ENCODE assay signal across 15 cellular contexts in the genomic region with DNA sequence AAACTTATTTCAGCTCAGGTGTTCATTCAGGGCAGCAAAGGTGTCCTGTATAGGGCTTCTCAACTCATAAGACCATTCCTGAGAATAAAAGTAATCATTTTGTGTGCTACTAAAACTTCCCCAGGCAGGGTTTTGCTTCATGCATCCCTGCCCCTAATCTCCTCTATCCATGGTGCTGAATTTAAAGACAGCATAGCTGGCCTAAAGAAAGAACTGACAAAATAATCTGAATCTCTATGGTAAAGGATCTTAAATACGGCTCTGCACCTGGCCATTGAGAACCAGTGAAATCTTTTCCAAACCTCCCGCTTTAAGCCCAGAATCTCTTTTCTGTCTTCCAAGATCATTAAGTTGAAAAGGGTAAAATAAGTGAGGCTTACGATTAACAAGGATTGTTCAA.
DNase-seq lines count a peak whose midpoint lies in the region; ATAC-seq and TF ChIP-seq lines count a peak whose summit lies in the region.
"Had no signal": no experiment of that assay in that cellular context is flagged by ENCODE, and none has a peak within 500 bp of the region (broad histone marks: within the 10 kb centered on the region; RNA-seq: fewer than 3 reads in every experiment).

No MANE protein-coding gene starts in this region.

- WGBS in hepatocyte (ENCODE audit: low lambda C conversion rate, missing lambda C conversion rate), result 55% methylated on average over 3 of the region's 3 CpGs

- no peak for ATAC-seq in activated CD8-positive, alpha-beta memory T cell treated with anti-CD3 and anti-CD28 coated beads, Interleukin-2, amount 10 ng/mL, durations not matched to agents 7 days and 5 days
- ATAC-seq: heart left ventricle, T-cell had no signal

- no peak overlapping the region for H2AFZ ChIP-seq in hepatocyte

- H3K27ac Mint-ChIP-seq in activated CD8-positive, alpha-beta memory T cell treated with anti-CD3 and anti-CD28 coated beads, Interleukin-2, amount 10 ng/mL, durations not matched to agents 7 days and 5 days, result no peak overlapping the region
- H3K27ac Mint-ChIP-seq: activated CD4-positive, alpha-beta memory T cell treated with anti-CD3 and anti-CD28 coated beads, Interleukin-2, amount 10 ng/mL, durations not matched to agents 7 days and 5 days; activated naive CD4-positive, alpha-beta T cell treated with anti-CD3 and anti-CD28 coated beads, Interleukin-2, amount 50 U/mL, for 24 hours; T-cell had no signal

- no peak overlapping the region for H3K4me3 Mint-ChIP-seq in activated CD8-positive, alpha-beta memory T cell treated with anti-CD3 and anti-CD28 coated beads, Interleukin-2, amount 10 ng/mL, durations not matched to agents 7 days and 5 days
- H3K4me3 Mint-ChIP-seq: activated CD4-positive, alpha-beta memory T cell treated with anti-CD3 and anti-CD28 coated beads, Interleukin-2, amount 10 ng/mL, durations not matched to agents 7 days and 5 days; activated naive CD4-positive, alpha-beta T cell treated with anti-CD3 and anti-CD28 coated beads, Interleukin-2, amount 50 U/mL, for 24 hours; T-cell had no signal

- no peaks in the 10 kb centered on the region for H3K4me1 Mint-ChIP-seq in activated CD8-positive, alpha-beta memory T cell treated with anti-CD3 and anti-CD28 coated beads, Interleukin-2, amount 10 ng/mL, durations not matched to agents 7 days and 5 days
- H3K4me1 Mint-ChIP-seq: activated CD4-positive, alpha-beta memory T cell treated with anti-CD3 and anti-CD28 coated beads, Interleukin-2, amount 10 ng/mL, durations not matched to agents 7 days and 5 days; activated naive CD4-positive, alpha-beta T cell treated with anti-CD3 and anti-CD28 coated beads, Interleukin-2, amount 50 U/mL, for 24 hours; T-cell had no signal

- H3K9me3 ChIP-seq in A673 (ENCODE audit: low read depth, low read length, poor library complexity, severe bottlenecking) (no peaks in the 10 kb centered on the region), hepatocyte (ENCODE audit: low read depth) (no peaks in the 10 kb centered on the region)
- H3K9me3 ChIP-seq: testis had no signal

- H3K4me1 ChIP-seq in A673 (ENCODE audit: insufficient read depth, low read length, poor library complexity, severe bottlenecking), result no peaks in the 10 kb centered on the region
- no peaks in the 10 kb centered on the region for H3K4me1 ChIP-seq in hepatocyte (ENCODE audit: insufficient read depth)
- H3K4me1 ChIP-seq: heart left ventricle, testis had no signal

- no peaks in the 10 kb centered on the region for H3K9me2 ChIP-seq in hepatocyte (replicated peaks; ENCODE audit: insufficient read depth)

- H4K20me1 ChIP-seq in hepatocyte (ENCODE audit: insufficient read depth, poor library complexity, severe bottlenecking), result no peaks in the 10 kb centered on the region

- intact Hi-C loops in A673 (cut with micrococcal nuclease; ENCODE audit: unreplicated experiment), result no loop called here

- BruUV-seq in A673 (replicated peaks; lab: Mats Ljungman, UMichigan), result no TSS peak

- no peaks in the 10 kb centered on the region for H3K79me2 ChIP-seq in hepatocyte

- H3K27me3 ChIP-seq in A673 (replicated peaks; ENCODE audit: insufficient read depth, low read depth, low read length, poor library complexity) (peaks cover 2% of the 10 kb centered on the region), hepatocyte (no peaks in the 10 kb centered on the region), brain microvascular endothelial cell (replicated peaks) (no peaks in the 10 kb centered on the region)
- H3K27me3 ChIP-seq: heart left ventricle, testis had no signal

- no peaks in the 10 kb centered on the region for H3K36me3 ChIP-seq in A673 (ENCODE audit: insufficient read depth, low read length, poor library complexity, severe bottlenecking)
- no peaks in the 10 kb centered on the region for H3K36me3 ChIP-seq in hepatocyte (replicated peaks; ENCODE audit: insufficient read depth, low read depth)
- H3K36me3 ChIP-seq in brain microvascular endothelial cell (replicated peaks), result no peaks in the 10 kb centered on the region
- H3K36me3 ChIP-seq: heart left ventricle had no signal

- H3K36me3 Mint-ChIP-seq in activated CD8-positive, alpha-beta memory T cell treated with anti-CD3 and anti-CD28 coated beads, Interleukin-2, amount 10 ng/mL, durations not matched to agents 7 days and 5 days, result no peaks in the 10 kb centered on the region
- H3K36me3 Mint-ChIP-seq: activated naive CD4-positive, alpha-beta T cell treated with anti-CD3 and anti-CD28 coated beads, Interleukin-2, amount 50 U/mL, for 24 hours; T-cell had no signal

- CTCF ChIA-PET in A673 (lab: Charles Lee), result no interaction called here
- CTCF ChIA-PET in HEK293T (lab: Yijun Ruan, JAX), result no interaction called here
- CTCF ChIA-PET in activated CD8-positive, alpha-beta memory T cell treated with anti-CD3 and anti-CD28 coated beads, Interleukin-2, amount 10 ng/mL, durations not matched to agents 7 days and 5 days (lab: Charles Lee), result no interaction called here

- no peak overlapping the region for H3K4me3 ChIP-seq in A673 (ENCODE audit: low read depth, low read length, poor library complexity, severe bottlenecking)
- no peak overlapping the region for H3K4me3 ChIP-seq in hepatocyte
- no peak overlapping the region for H3K4me3 ChIP-seq in brain microvascular endothelial cell (ENCODE audit: low read depth, low read length)
- H3K4me3 ChIP-seq: heart left ventricle, testis had no signal

- POLR2A ChIA-PET in A673 (lab: Charles Lee; ENCODE audit: low non-redundant PET) (no interaction called here), HEK293T (lab: Yijun Ruan, JAX) (no interaction called here)

- no peaks in the 10 kb centered on the region for H3K27me3 Mint-ChIP-seq in activated CD8-positive, alpha-beta memory T cell treated with anti-CD3 and anti-CD28 coated beads, Interleukin-2, amount 10 ng/mL, durations not matched to agents 7 days and 5 days
- H3K27me3 Mint-ChIP-seq: activated CD4-positive, alpha-beta memory T cell treated with anti-CD3 and anti-CD28 coated beads, Interleukin-2, amount 10 ng/mL, durations not matched to agents 7 days and 5 days had no signal

- in situ Hi-C loops in SK-MEL-5 (cut with HindIII; ENCODE audit: low pct_unique_long_range_greater_than_20kb, low sequenced_read_pairs) (no loop called here), brain microvascular endothelial cell (cut with HindIII; ENCODE audit: low pct_ligation_motif_present, low sequenced_read_pairs) (no loop called here)

- DNase-seq in A673 (ENCODE audit: low spot score) (peak; percentile 39), HEK293T (ENCODE audit: extremely low spot score) (peak; percentile 18), SK-MEL-5 (ENCODE audit: low read depth, low spot score) (peak; percentile 25), hepatocyte (ENCODE audit: low spot score) (peak; percentile 72), NCI-H526 (lab: John Stamatoyannopoulos, UW) (no peak), NCI-H510A (lab: John Stamatoyannopoulos, UW) (no peak), brain microvascular endothelial cell (no peak)
- DNase-seq in activated CD8-positive, alpha-beta memory T cell treated with anti-CD3 and anti-CD28 coated beads, Interleukin-2, amount 10 ng/mL, durations not matched to agents 7 days and 5 days, result no peak
- DNase-seq: activated CD4-positive, alpha-beta memory T cell treated with anti-CD3 and anti-CD28 coated beads, Interleukin-2, amount 10 ng/mL, durations not matched to agents 7 days and 5 days; GDM1; heart left ventricle; midbrain; T-cell; testis had no signal

- TF ChIP-seq CTCF in A673 (conservative IDR thresholded peaks at IDR 0.05; ENCODE audit: low read depth, low read length) (no peak), hepatocyte (IDR thresholded peaks at IDR 0.05; ENCODE audit: poor library complexity) (no peak), brain microvascular endothelial cell (IDR thresholded peaks at IDR 0.05; ENCODE audit: low read depth, low read length, missing control alignments) (no peak)

- no peaks in the 10 kb centered on the region for H3K9me3 Mint-ChIP-seq in activated CD8-positive, alpha-beta memory T cell treated with anti-CD3 and anti-CD28 coated beads, Interleukin-2, amount 10 ng/mL, durations not matched to agents 7 days and 5 days (ENCODE audit: low read depth)

- H3K4me2 ChIP-seq in hepatocyte, result no peak overlapping the region

- H3K27ac ChIP-seq in A673 (ENCODE audit: low read depth, low read length, poor library complexity, severe bottlenecking) (no peak overlapping the region), hepatocyte (no peak overlapping the region), brain microvascular endothelial cell (no peak overlapping the region)
- H3K27ac ChIP-seq: heart left ventricle, testis had no signal

TF ChIP-seq in HEK293T, 16 proteins besides CTCF, POLR2A, EP300 and RAD21:
- TF ChIP-seq ELF4 (IDR thresholded peaks at IDR 0.05) (no peak), ARNT (IDR thresholded peaks at IDR 0.05) (no peak), BHLHE40 (IDR thresholded peaks at IDR 0.05; ENCODE audit: borderline replicate concordance) (no peak), TARDBP (IDR thresholded peaks at IDR 0.05) (no peak), CTBP1 (IDR thresholded peaks at IDR 0.05; ENCODE audit: borderline replicate concordance) (no peak), FOXK2 (IDR thresholded peaks at IDR 0.05) (no peak), SUZ12 (IDR thresholded peaks at IDR 0.05) (no peak), ZNF384 (IDR thresholded peaks at IDR 0.05) (no peak), SP1 (IDR thresholded peaks at IDR 0.05) (no peak), L3MBTL2 (conservative IDR thresholded peaks at IDR 0.05) (no peak), LEF1 (IDR thresholded peaks at IDR 0.05; ENCODE audit: borderline replicate concordance) (no peak), FOXA1 (IDR thresholded peaks at IDR 0.05) (no peak), HDGF (IDR thresholded peaks at IDR 0.05; ENCODE audit: borderline replicate concordance) (no peak), FOXM1 (IDR thresholded peaks at IDR 0.05; ENCODE audit: borderline replicate concordance) (no peak), NFRKB (IDR thresholded peaks at IDR 0.05) (no peak)
- TF ChIP-seq, protein P1, sequence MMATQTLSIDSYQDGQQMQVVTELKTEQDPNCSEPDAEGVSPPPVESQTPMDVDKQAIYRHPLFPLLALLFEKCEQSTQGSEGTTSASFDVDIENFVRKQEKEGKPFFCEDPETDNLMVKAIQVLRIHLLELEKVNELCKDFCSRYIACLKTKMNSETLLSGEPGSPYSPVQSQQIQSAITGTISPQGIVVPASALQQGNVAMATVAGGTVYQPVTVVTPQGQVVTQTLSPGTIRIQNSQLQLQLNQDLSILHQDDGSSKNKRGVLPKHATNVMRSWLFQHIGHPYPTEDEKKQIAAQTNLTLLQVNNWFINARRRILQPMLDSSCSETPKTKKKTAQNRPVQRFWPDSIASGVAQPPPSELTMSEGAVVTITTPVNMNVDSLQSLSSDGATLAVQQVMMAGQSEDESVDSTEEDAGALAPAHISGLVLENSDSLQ (IDR thresholded peaks at IDR 0.05), result no peak

Comparison
In these comparisons a context has a peak if more than half of its experiments do, and no peak if none do; other contexts are left out.
1. DNase-seq: peak in A673 (single experiment), HEK293T (single experiment), SK-MEL-5 (single experiment) and hepatocyte (single experiment); none in activated CD8-positive, alpha-beta memory T cell treated with anti-CD3 and anti-CD28 coated beads, Interleukin-2, amount 10 ng/mL, durations not matched to agents 7 days and 5 days (single experiment), NCI-H526 (0 of 2), NCI-H510A (single experiment) and brain microvascular endothelial cell (single experiment).